In the genomic region with DNA sequence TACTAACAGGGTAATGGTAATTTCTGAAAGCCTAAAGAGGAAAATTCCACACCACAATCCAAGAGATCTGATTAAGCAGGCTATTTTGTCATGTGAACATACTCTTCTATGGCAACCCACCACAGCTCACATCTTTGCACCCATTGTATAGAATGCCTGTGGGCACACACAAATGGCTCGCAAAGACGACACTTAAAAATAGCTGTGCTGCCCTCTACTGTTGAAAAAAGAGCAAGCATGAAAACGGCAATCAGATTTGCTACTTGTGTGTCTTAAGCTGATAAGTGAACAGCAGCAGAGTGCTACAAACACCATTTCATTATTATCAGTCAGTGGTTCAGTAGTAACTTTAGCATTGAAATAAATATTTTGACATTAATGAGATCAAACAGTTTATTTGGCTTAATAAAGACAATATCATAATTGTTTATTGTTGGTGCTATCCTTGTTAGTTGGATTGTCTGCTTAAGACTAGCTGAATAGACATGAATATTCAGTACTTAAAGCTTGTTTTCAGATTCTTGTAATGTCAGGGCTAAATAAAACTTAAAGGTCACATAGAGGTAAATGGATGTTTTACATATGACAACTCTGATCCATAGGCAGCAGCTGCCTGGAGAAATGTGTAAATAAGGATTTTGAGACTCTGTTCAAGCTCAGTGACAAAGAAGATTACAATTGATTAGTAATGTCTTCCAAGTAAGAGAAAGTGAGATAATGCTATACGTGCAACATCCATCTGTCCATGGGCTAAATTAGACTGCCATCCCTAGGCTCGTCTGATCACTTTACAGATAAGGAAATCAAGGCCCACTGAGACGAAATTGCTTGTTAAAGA, we compare ENCODE assay signal across 9 cellular contexts.
DNase-seq lines count a peak whose midpoint lies in the region; ATAC-seq and TF ChIP-seq lines count a peak whose summit lies in the region.
"Had no signal": no experiment of that assay in that cellular context is flagged by ENCODE, and none has a peak within 500 bp of the region (broad histone marks: within the 10 kb centered on the region; RNA-seq: fewer than 3 reads in every experiment).

No MANE protein-coding gene starts in this region.

- no peak overlapping the region for H3K9ac ChIP-seq in PC-3 (ENCODE audit: low read length)

- ATAC-seq in GM21367 (IDR thresholded peaks at IDR 0.05; ENCODE audit: unreplicated experiment): peak; percentile 86
- ATAC-seq in PC-3: no peak; the same call in 1 of the 2 replicates

- DNase-seq in activated CD4-positive, alpha-beta T cell treated with anti-CD3 and anti-CD28 coated beads for 48 hours: peak; percentile 30
- DNase-seq in activated CD4-positive, alpha-beta T cell treated with anti-CD3 and anti-CD28 coated beads, Interleukin-2, amount 50 U/mL, for 4 hours: no peak
- DNase-seq in HK-2 (ENCODE audit: unreplicated experiment): peak; percentile 10
- peak; percentile 61 for DNase-seq in PC-3
- peak; percentile 3 for DNase-seq in epithelial cell of proximal tubule (ENCODE audit: low read depth)
- DNase-seq in putamen (ENCODE audit: low spot score): peak; percentile 15
- DNase-seq in mesenteric fat pad (ENCODE audit: low spot score): no peak
- DNase-seq: activated naive CD8-positive, alpha-beta T cell treated with anti-CD3 and anti-CD28 coated beads, Interleukin-2, amount 10 ng/mL, durations not matched to agents 7 days and 5 days had no signal

- intact Hi-C loops in PC-3 (cut with micrococcal nuclease): loop anchor here (2.0 kb wide), 1 partner anchor 798 kb away; no protein-coding TSS in a partner anchor

- H3K4me3 ChIP-seq in PC-3 (ENCODE audit: low read length) (no peak overlapping the region), epithelial cell of proximal tubule (ENCODE audit: low read depth, low read length) (no peak overlapping the region)

- no peaks in the 10 kb centered on the region for H3K79me2 ChIP-seq in PC-3 (ENCODE audit: low read length)

- H3F3A ChIP-seq in PC-3 (ENCODE audit: low read length, unreplicated experiment): no peaks in the 10 kb centered on the region

- H2AFZ ChIP-seq in PC-3 (ENCODE audit: low read length): no peak overlapping the region

- BruUV-seq in PC-3 (replicated peaks; lab: Mats Ljungman, UMichigan): no TSS peak

- no peaks in the 10 kb centered on the region for H4K20me1 ChIP-seq in PC-3 (ENCODE audit: low read length)

- no peak overlapping the region for H3K27ac ChIP-seq in PC-3 (ENCODE audit: low read length)

- H3K4me2 ChIP-seq in PC-3 (ENCODE audit: low read length): no peak overlapping the region

- TF ChIP-seq CTCF in PC-3 (conservative IDR thresholded peaks at IDR 0.05; ENCODE audit: low read depth, low read length): peak; percentile 74
- peak; percentile 68 for TF ChIP-seq CTCF in epithelial cell of proximal tubule (conservative IDR thresholded peaks at IDR 0.05; ENCODE audit: low read depth, low read length)

- POLR2A ChIA-PET in PC-3 (lab: Charles Lee; ENCODE audit: unreplicated experiment): no interaction called here

- H3K4me1 ChIP-seq in PC-3 (ENCODE audit: insufficient read depth, low read length): no peaks in the 10 kb centered on the region

- H3K36me3 ChIP-seq in PC-3 (ENCODE audit: low read depth, low read length): no peaks in the 10 kb centered on the region

- CTCF ChIA-PET in PC-3 (lab: Charles Lee): interaction anchor here (0.6 to 1.2 kb wide), 3 partner anchors 166 to 798 kb away, joined by 3 to 11 read pairs (median 3); no protein-coding TSS in a partner anchor

- no peaks in the 10 kb centered on the region for H3K9me2 ChIP-seq in PC-3 (replicated peaks; ENCODE audit: low read length)

- no peaks in the 10 kb centered on the region for H3K9me3 ChIP-seq in PC-3 (ENCODE audit: low read length)

- no peaks in the 10 kb centered on the region for H3K27me3 ChIP-seq in PC-3 (ENCODE audit: low read length)

Comparison
In these comparisons a context has a peak if more than half of its experiments do, and no peak if none do; other contexts are left out.
1. DNase-seq: peak in activated CD4-positive, alpha-beta T cell treated with anti-CD3 and anti-CD28 coated beads for 48 hours (single experiment), HK-2 (single experiment), PC-3 (single experiment), epithelial cell of proximal tubule (single experiment) and putamen (single experiment); none in activated CD4-positive, alpha-beta T cell treated with anti-CD3 and anti-CD28 coated beads, Interleukin-2, amount 50 U/mL, for 4 hours (0 of 2) and mesenteric fat pad (single experiment).